In the genomic region with DNA sequence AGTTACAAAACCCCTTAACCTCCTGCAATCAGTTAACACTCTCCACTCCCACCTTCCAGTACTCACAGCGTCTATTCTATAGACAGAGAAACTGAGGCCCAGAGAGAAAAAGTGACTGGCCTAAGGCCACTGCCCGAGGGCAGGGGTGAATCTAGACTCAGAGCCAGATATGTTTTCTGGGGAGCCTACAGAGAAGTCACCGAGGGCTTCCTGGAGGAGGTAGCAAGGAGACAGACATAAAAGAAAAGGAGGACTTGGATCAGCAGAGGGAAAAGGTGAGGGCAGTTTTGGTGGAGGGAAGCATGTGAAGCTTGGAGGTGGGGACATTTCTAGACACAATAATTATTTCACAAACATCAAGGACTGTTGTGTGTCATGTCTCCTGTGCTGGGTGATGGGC, we compare ENCODE assay signal across 21 cellular contexts. TPM values are rescaled to one million over a fixed set of nuclear protein-coding genes. Genes with fewer than 3 reads are reported as not detected.
A peak's percentile ranks its signal among the peaks of the same experiment; 100 is the strongest.
DNase-seq lines count a peak whose midpoint lies in the region; ATAC-seq, FAIRE-seq and TF ChIP-seq lines count a peak whose summit lies in the region.
"Had no signal": no experiment of that assay in that cellular context is flagged by ENCODE, and none has a peak within 500 bp of the region (broad histone marks: within the 10 kb centered on the region; RNA-seq: fewer than 3 reads in every experiment).

No MANE protein-coding gene starts in this region.

- H3K4me3 Mint-ChIP-seq in CD8-positive, alpha-beta T cell: no peak overlapping the region
- H3K4me3 Mint-ChIP-seq in neural progenitor cell (peak overlapping the region; percentile 30), CD14-positive monocyte (peak overlapping the region in 1 of 2 donors; percentile 71)

- H3K4me2 ChIP-seq in A549 (no peak overlapping the region), K562 (ENCODE audit: insufficient read depth, low read length) (no peak overlapping the region), neural progenitor cell (no peak overlapping the region)
- H3K4me2 ChIP-seq: BLaER1 treated with 17β-estradiol and CSF1 and Interleukin-3, amounts not matched to agents 10 nM and 100 nM had no signal

- FAIRE-seq in A549 (lab: Jason Lieb, UNC) (no peak), K562 (lab: Jason Lieb, UNC) (no peak)
- FAIRE-seq: G401.6, GM12892 had no signal

- no peak for TF ChIP-seq CTCF in A549 (IDR thresholded peaks at IDR 0.05)
- no peak for TF ChIP-seq CTCF in CD8-positive, alpha-beta T cell (IDR thresholded peaks at IDR 0.05)
- no peak for TF ChIP-seq CTCF in K562 (IDR thresholded peaks at IDR 0.05 in 2 of 3, conservative IDR thresholded peaks at IDR 0.05 in 1 of 3; ENCODE audit: insufficient read depth in 2 of 3, low read depth in 1 of 3, low read length in 3 of 3)
- no peak for TF ChIP-seq CTCF in neural progenitor cell (IDR thresholded peaks at IDR 0.05)
- TF ChIP-seq CTCF in CD14-positive monocyte (IDR thresholded peaks at IDR 0.05): no peak

- H4K20me1 ChIP-seq in K562 (replicated peaks; ENCODE audit: control insufficient read depth, insufficient read depth, low read length): peaks cover 21% of the 10 kb centered on the region
- H4K20me1 ChIP-seq in neural progenitor cell (ENCODE audit: low read depth): peaks cover 45% of the 10 kb centered on the region

- in situ Hi-C loops in K562 (cut with MboI): no loop called here

- H3K27me3 ChIP-seq in CD8-positive, alpha-beta T cell (ENCODE audit: insufficient read depth, low read length): peaks cover 27% of the 10 kb centered on the region
- H3K27me3 ChIP-seq in K562 (ENCODE audit: control insufficient read depth in 2 of 2, insufficient read depth in 2 of 2, low read length in 2 of 2): peaks cover 19 to 46% of the 10 kb centered on the region in 2 experiments; a peak in 4 of 5 replicates
- peaks cover 100% of the 10 kb centered on the region for H3K27me3 ChIP-seq in neural progenitor cell

- no peak for DNase-seq in A549 (ENCODE audit: low read depth in 1 of 2, low spot score in 1 of 2)
- DNase-seq in CD8-positive, alpha-beta T cell: no peak
- no peak for DNase-seq in K562 (ENCODE audit: extremely low read depth in 1 of 4, low spot score in 3 of 4)
- DNase-seq in neural progenitor cell (ENCODE audit: low spot score): no peak
- DNase-seq in CD14-positive monocyte (ENCODE audit: low spot score): no peak
- no peak for DNase-seq in activated T-cell treated with anti-CD3 and anti-CD28 coated beads, Interleukin-2, amount 50 U/mL, for 1 hour
- DNase-seq in medulla oblongata (ENCODE audit: extremely low spot score): no peak
- DNase-seq: ACHN; AML-193; BE2C; Caco-2; CD4-positive, alpha-beta memory T cell; DMS153; DND-41; GOT3; HCEC 1CT had no signal

- TF ChIP-seq RAD21 in A549 (conservative IDR thresholded peaks at IDR 0.05 in 1 of 2, IDR thresholded peaks at IDR 0.05 in 1 of 2): no peak
- TF ChIP-seq RAD21 in K562 (CRISPR knock-in tag; conservative IDR thresholded peaks at IDR 0.05 in 1 of 2, IDR thresholded peaks at IDR 0.05 in 1 of 2): no peak

- H2AFZ ChIP-seq in K562 (ENCODE audit: low read depth, low read length) (no peak overlapping the region), neural progenitor cell (replicated peaks) (no peak overlapping the region)

- TF ChIP-seq POLR2A in A549 (IDR thresholded peaks at IDR 0.05; ENCODE audit: low read length) (no peak), K562 (conservative IDR thresholded peaks at IDR 0.05) (no peak)

- H3K27ac ChIP-seq in A549: no peak overlapping the region
- no peak overlapping the region for H3K27ac ChIP-seq in CD8-positive, alpha-beta T cell (ENCODE audit: low read depth, low read length)
- no peak overlapping the region for H3K27ac ChIP-seq in K562 (ENCODE audit: extremely low read depth, low read depth, low read length)
- H3K27ac ChIP-seq in neural progenitor cell: no peak overlapping the region
- H3K27ac ChIP-seq: BLaER1 treated with 17β-estradiol and CSF1 and Interleukin-3, amounts not matched to agents 10 nM and 100 nM had no signal

- H3K36me3 Mint-ChIP-seq in CD8-positive, alpha-beta T cell: no peaks in the 10 kb centered on the region
- H3K36me3 Mint-ChIP-seq in neural progenitor cell: peaks cover 2% of the 10 kb centered on the region
- peaks cover 5 to 9% of the 10 kb centered on the region in 2 donors for H3K36me3 Mint-ChIP-seq in CD14-positive monocyte
- H3K36me3 Mint-ChIP-seq: CD4-positive, alpha-beta memory T cell had no signal

- peak overlapping the region; percentile 42 for H3K27ac Mint-ChIP-seq in CD8-positive, alpha-beta T cell
- H3K27ac Mint-ChIP-seq in neural progenitor cell (peak overlapping the region; percentile 18), CD14-positive monocyte (peak overlapping the region in 1 of 7 donors; percentile 52)

- WGBS in A549 (ENCODE audit: missing lambda C conversion rate): 51% methylated on average over 3 of the region's 3 CpGs
- 0% methylated on average over 3 of the region's 3 CpGs for WGBS in K562 (ENCODE audit: insufficient coverage, low coverage, missing lambda C conversion rate)

- H3K9me3 ChIP-seq in A549 (no peaks in the 10 kb centered on the region), K562 (replicated peaks; ENCODE audit: control insufficient read depth, insufficient read depth, low read depth, low read length) (no peaks in the 10 kb centered on the region), neural progenitor cell (ENCODE audit: low read depth) (no peaks in the 10 kb centered on the region)
- no peaks in the 10 kb centered on the region for H3K9me3 ChIP-seq in CD8-positive, alpha-beta T cell (ENCODE audit: low read length)
- H3K9me3 ChIP-seq: BE2C, Caco-2 had no signal

- peaks cover 9% of the 10 kb centered on the region for H3F3A ChIP-seq in neural progenitor cell (ENCODE audit: low read depth)

- no peaks in the 10 kb centered on the region for H3K9me1 ChIP-seq in K562 (ENCODE audit: control insufficient read depth, insufficient read depth, low read length)

- peaks cover 17% of the 10 kb centered on the region; the same call in 1 of the 3 replicates for H3K4me1 ChIP-seq in A549
- H3K4me1 ChIP-seq in CD8-positive, alpha-beta T cell (ENCODE audit: insufficient read depth, low read length): peaks cover 25% of the 10 kb centered on the region
- peaks cover 0 to 45% of the 10 kb centered on the region in 2 experiments; a peak in 2 of 5 replicates for H3K4me1 ChIP-seq in K562 (replicated peaks in 1 of 2; ENCODE audit: control insufficient read depth in 2 of 2, insufficient read depth in 2 of 2, low read length in 2 of 2)
- peaks cover 7% of the 10 kb centered on the region for H3K4me1 ChIP-seq in neural progenitor cell
- H3K4me1 ChIP-seq: BE2C had no signal

- H3K27me3 Mint-ChIP-seq in CD8-positive, alpha-beta T cell (ENCODE audit: low read depth): peaks cover 60% of the 10 kb centered on the region
- peaks cover 71% of the 10 kb centered on the region for H3K27me3 Mint-ChIP-seq in neural progenitor cell (ENCODE audit: insufficient read depth, low read depth)
- peaks cover 89 to 96% (median 94%) of the 10 kb centered on the region in 3 donors for H3K27me3 Mint-ChIP-seq in CD14-positive monocyte (ENCODE audit: low read depth in 3 of 3)

- peaks cover 21% of the 10 kb centered on the region for H3K4me1 Mint-ChIP-seq in CD8-positive, alpha-beta T cell (ENCODE audit: low read depth)
- H3K4me1 Mint-ChIP-seq in neural progenitor cell (peaks cover 13% of the 10 kb centered on the region), CD14-positive monocyte (peaks cover 30% of the 10 kb centered on the region)

- H3K36me3 ChIP-seq in CD8-positive, alpha-beta T cell (ENCODE audit: insufficient read depth, low read length): no peaks in the 10 kb centered on the region
- no peaks in the 10 kb centered on the region for H3K36me3 ChIP-seq in K562 (ENCODE audit: control insufficient read depth, insufficient read depth, low read length)
- no peaks in the 10 kb centered on the region for H3K36me3 ChIP-seq in neural progenitor cell
- H3K36me3 ChIP-seq: BE2C; BLaER1 treated with 17β-estradiol and CSF1 and Interleukin-3, amounts not matched to agents 10 nM and 100 nM had no signal

- TF ChIP-seq EP300 in A549 (IDR thresholded peaks at IDR 0.05): no peak
- no peak for TF ChIP-seq EP300 in K562 (IDR thresholded peaks at IDR 0.05; ENCODE audit: low read length)

- CTCF ChIA-PET in A549 (lab: Yijun Ruan, JAX) (no interaction called here), K562 (lab: Yijun Ruan, JAX; ENCODE audit: low intra/inter-chr PET ratio) (no interaction called here)
- CTCF ChIA-PET in CD8-positive, alpha-beta T cell (lab: Charles Lee): no interaction called here

- H3K79me2 ChIP-seq in K562 (ENCODE audit: control insufficient read depth, insufficient read depth, low read length) (no peaks in the 10 kb centered on the region), neural progenitor cell (ENCODE audit: low read depth) (no peaks in the 10 kb centered on the region)

- H3K4me3 ChIP-seq in A549: no peak overlapping the region
- H3K4me3 ChIP-seq in CD8-positive, alpha-beta T cell (ENCODE audit: low read depth, low read length): no peak overlapping the region
- no peak overlapping the region for H3K4me3 ChIP-seq in K562
- no peak overlapping the region for H3K4me3 ChIP-seq in neural progenitor cell
- H3K4me3 ChIP-seq: BLaER1 treated with 17β-estradiol and CSF1 and Interleukin-3, amounts not matched to agents 10 nM and 100 nM had no signal

- ATAC-seq in A549 (no peak), K562 (no peak)
- ATAC-seq in CD8-positive, alpha-beta T cell: no peak

- intact Hi-C loops in CD8-positive, alpha-beta T cell (cut with DNase I, micrococcal nuclease): no loop called here
- intact Hi-C loops in K562 (cut with micrococcal nuclease) (no loop called here), CD14-positive monocyte (cut with micrococcal nuclease) (no loop called here)

- POLR2A ChIA-PET in A549 (lab: Yijun Ruan, JAX) (no interaction called here), K562 (lab: Yijun Ruan, JAX) (no interaction called here)
- POLR2A ChIA-PET in CD8-positive, alpha-beta T cell (lab: Charles Lee): no interaction called here

- no TSS peak for BruUV-seq in K562 (replicated peaks; lab: Mats Ljungman, UMichigan)

- H3K9ac ChIP-seq in K562 (ENCODE audit: insufficient read depth in 1 of 2, low read depth in 2 of 2, low read length in 2 of 2) (no peak overlapping the region), neural progenitor cell (no peak overlapping the region)
- H3K9ac ChIP-seq: BLaER1 treated with 17β-estradiol and CSF1 and Interleukin-3, amounts not matched to agents 10 nM and 100 nM had no signal

- H3K9me3 Mint-ChIP-seq in CD8-positive, alpha-beta T cell: no peaks in the 10 kb centered on the region
- H3K9me3 Mint-ChIP-seq in neural progenitor cell (peaks cover 3% of the 10 kb centered on the region), CD14-positive monocyte (peaks cover 0 to 34% (median 17%) of the 10 kb centered on the region in 7 donors)

RNA-seq across cellular contexts. Expression of a gene that starts 1.6 kb away (rescaled TPM):
- polyA plus RNA-seq in A549 (2011; rRNA removed) (not detected in 2 replicates), A549 (2017; fragmentation: RNase III; extraction: RNeasy Plus Mini Kit Qiagen cat#74134 plus additional on column Dnase treatment) (not detected in 3 replicates), K562 (2011; rRNA removed) (not detected in 2 replicates), K562 (2014; fragmentation: Illumina TruSeq; extraction: Trizol) (not detected in 2 replicates), K562 (2014; fragmentation: Nextera tagmentation; extraction: Ambion mirVana) (not detected), K562 (2014; rRNA removed) (not detected in 2 replicates), CD14-positive monocyte (not detected)
- polyA plus RNA-seq in A549 (2012; cell fraction: cytosol; rRNA removed): 0.03 TPM in 1 of 2 replicates, not detected in the other
- polyA plus RNA-seq in A549 (2012; cell fraction: nucleus; rRNA removed): 0.10 TPM in 1 of 2 replicates, not detected in the other
- polyA minus RNA-seq in A549 (2011; rRNA and poly(A)+ RNA removed): not detected in 2 replicates
- total RNA-seq in CD8-positive, alpha-beta T cell: not detected
- not detected in 2 replicates for total RNA-seq in K562 (2011; cell fraction: chromatin; rRNA removed; ENCODE audit: low replicate concordance)
- total RNA-seq in K562 (2011; cell fraction: nucleolus; rRNA removed): not detected in 2 replicates
- total RNA-seq in K562 (2011; cell fraction: nucleoplasm; rRNA removed): not detected in 2 replicates
- total RNA-seq in K562 (2014; rRNA removed) (not detected in 2 replicates), K562 (2014; rRNA removed; fragmentation: Illumina TruSeq; extraction: Trizol) (not detected in 2 replicates), K562 (2015; rRNA removed; fragmentation: Illumina TruSeq; extraction: Trizol) (not detected in 2 replicates), K562 (2021) (0.07 TPM in 1 of 2 replicates, not detected in the other), neural progenitor cell (ENCODE audit: low replicate concordance) (not detected in 2 replicates)
- not detected in 2 replicates for polyA plus RNA-seq in K562 (2011; cell fraction: cytosol; rRNA removed)
- polyA plus RNA-seq in K562 (2011; cell fraction: nucleus; rRNA removed): not detected in 2 replicates
- not detected in 2 replicates for polyA plus RNA-seq in K562 (2012)
- polyA minus RNA-seq in K562 (2011; rRNA and poly(A)+ RNA removed): not detected in 2 replicates
- not detected in 2 replicates for polyA minus RNA-seq in K562 (2011; cell fraction: cytosol; rRNA and poly(A)+ RNA removed)
- polyA minus RNA-seq in K562 (2011; cell fraction: nucleus; rRNA and poly(A)+ RNA removed): not detected in 2 replicates
- total RNA-seq: A172; CD4-positive, alpha-beta memory T cell; H7 had no signal
- polyA plus RNA-seq: CD4-positive, alpha-beta memory T cell had no signal

RNA-seq across cellular contexts. Expression of a gene that starts 39.1 kb away (rescaled TPM):
- polyA plus RNA-seq in A549 (2011; rRNA removed): 19.2 and 29.6 TPM in 2 replicates
- polyA plus RNA-seq in A549 (2012; cell fraction: cytosol; rRNA removed): 20.0 and 24.8 TPM in 2 replicates
- 90.7 and 95.7 TPM in 2 replicates for polyA plus RNA-seq in A549 (2012; cell fraction: nucleus; rRNA removed)
- 27.9 to 28.6 TPM (median 28.2 TPM) in 3 replicates for polyA plus RNA-seq in A549 (2017; fragmentation: RNase III; extraction: RNeasy Plus Mini Kit Qiagen cat#74134 plus additional on column Dnase treatment)
- 45.6 and 52.9 TPM in 2 replicates for polyA minus RNA-seq in A549 (2011; rRNA and poly(A)+ RNA removed)
- 100 to 1,000 TPM; 157 to 175 TPM for total RNA-seq in CD8-positive, alpha-beta T cell
- 164 and 380 TPM in 2 replicates for total RNA-seq in K562 (2011; cell fraction: chromatin; rRNA removed; ENCODE audit: low replicate concordance)
- 194 and 199 TPM in 2 replicates for total RNA-seq in K562 (2011; cell fraction: nucleolus; rRNA removed)
- total RNA-seq in K562 (2011; cell fraction: nucleoplasm; rRNA removed): 117 and 137 TPM in 2 replicates
- 59.6 and 66.0 TPM in 2 replicates for total RNA-seq in K562 (2014; rRNA removed)
- total RNA-seq in K562 (2014; rRNA removed; fragmentation: Illumina TruSeq; extraction: Trizol): 24.6 and 27.9 TPM in 2 replicates
- 27.8 and 31.1 TPM in 2 replicates for total RNA-seq in K562 (2015; rRNA removed; fragmentation: Illumina TruSeq; extraction: Trizol)
- total RNA-seq in K562 (2021): 98.8 and 103 TPM in 2 replicates
- polyA plus RNA-seq in K562 (2011; rRNA removed): 21.5 and 44.9 TPM in 2 replicates
- 21.0 and 30.1 TPM in 2 replicates for polyA plus RNA-seq in K562 (2011; cell fraction: cytosol; rRNA removed)
- polyA plus RNA-seq in K562 (2011; cell fraction: nucleus; rRNA removed): 96.8 and 126 TPM in 2 replicates
- polyA plus RNA-seq in K562 (2012): 49.2 and 51.8 TPM in 2 replicates
- 47.1 and 49.1 TPM in 2 replicates for polyA plus RNA-seq in K562 (2014; fragmentation: Illumina TruSeq; extraction: Trizol)
- polyA plus RNA-seq in K562 (2014; fragmentation: Nextera tagmentation; extraction: Ambion mirVana): under 1 TPM; 0.34 to 0.71 TPM
- 36.5 and 40.7 TPM in 2 replicates for polyA plus RNA-seq in K562 (2014; rRNA removed)
- polyA minus RNA-seq in K562 (2011; rRNA and poly(A)+ RNA removed): 68.3 and 101 TPM in 2 replicates
- 99.1 and 134 TPM in 2 replicates for polyA minus RNA-seq in K562 (2011; cell fraction: cytosol; rRNA and poly(A)+ RNA removed)
- 61.1 and 76.9 TPM in 2 replicates for polyA minus RNA-seq in K562 (2011; cell fraction: nucleus; rRNA and poly(A)+ RNA removed)
- 65.2 and 69.8 TPM in 2 replicates for total RNA-seq in neural progenitor cell (ENCODE audit: low replicate concordance)
- polyA plus RNA-seq in CD14-positive monocyte: 1 to 10 TPM; 2.6 to 3.2 TPM
